Comparison of ENCODE assay signal across 8 cellular contexts in genomic region chr2:218368621-218369153, GRCh38. TPM values are rescaled to one million over a fixed set of nuclear protein-coding genes. Genes with fewer than 3 reads are reported as not detected.
DNase-seq lines count a peak whose midpoint lies in the region; ATAC-seq, FAIRE-seq and TF ChIP-seq lines count a peak whose summit lies in the region.

No MANE protein-coding gene starts in this region.

- H3K9me2 ChIP-seq in GM23248 (ENCODE audit: insufficient read depth) = no peaks in the 10 kb centered on the region

- no peaks in the 10 kb centered on the region for H3F3A ChIP-seq in GM23248 (ENCODE audit: insufficient read depth)

- CTCF ChIA-PET in A549 (lab: Yijun Ruan, JAX) = interaction anchor here (1.3 kb wide), 1 partner anchor 27 kb away, joined by 5 read pairs; no protein-coding TSS in a partner anchor

- H3K79me2 ChIP-seq in GM23248 (ENCODE audit: insufficient read depth) = no peaks in the 10 kb centered on the region

- DNase-seq in A549 (ENCODE audit: low read depth in 1 of 2, low spot score in 1 of 2) (no peak), GM23248 (peak; percentile 40), adrenal gland (peak in 2 of 7 donors; percentile 30 to 76), memory B cell (ENCODE audit: low spot score in 2 of 2) (no peak), amygdala (lab: John Stamatoyannopoulos, UW) (no peak), RCC 7860 (ENCODE audit: low spot score) (no peak), middle frontal gyrus (ENCODE audit: extremely low spot score, low spot score) (no peak)
- DNase-seq in activated CD8-positive, alpha-beta memory T cell treated with anti-CD3 and anti-CD28 coated beads for 24 hours = no peak

- 78% methylated on average over 24 of the region's 27 CpGs for WGBS in A549 (ENCODE audit: missing lambda C conversion rate)
- 30 to 38% methylated on average over 27 of the region's 27 CpGs for WGBS in GM23248 (ENCODE audit: low coverage in 1 of 2, low lambda C conversion rate in 2 of 2, missing lambda C conversion rate in 2 of 2), 2 experiments
- 43 to 52% (median 50%) methylated on average over 16 to 27 of the region's 27 CpGs for whole genome bisulfite sequencing in adrenal gland, 4 donors

- TF ChIP-seq EP300 in A549 (IDR thresholded peaks at IDR 0.05) = no peak

- in situ Hi-C loops in GM23248 (cut with MboI) = no loop called here

- H3K9me3 ChIP-seq in A549 (0 out of 3 replicates have a peak, but pooled peaks cover 7% of the 10 kb centered on the region), GM23248 (ENCODE audit: low read depth) (no peaks in the 10 kb centered on the region), adrenal gland (replicated peaks in 1 of 3) (no peaks in the 10 kb centered on the region)

- H3K9ac ChIP-seq in GM23248 = no peak overlapping the region

- peaks cover 17% of the 10 kb centered on the region for H3K4me1 Mint-ChIP-seq in memory B cell

- H3K27ac ChIP-seq in A549 (no peak overlapping the region; a peak in 1 of 6 replicates), GM23248 (no peak overlapping the region), adrenal gland (peak overlapping the region; percentile 15 to 94 (median 82))

- no peaks in the 10 kb centered on the region for H3K27me3 Mint-ChIP-seq in memory B cell

- H2AFZ ChIP-seq in GM23248 = peak overlapping the region; percentile 24; the same call in 1 of the 2 replicates

- intact Hi-C loops in adrenal gland (cut with DNase I) = no loop called here

- H3K4me1 ChIP-seq in A549 = 0 out of 3 replicates have a peak, but pooled peaks cover 3% of the 10 kb centered on the region
- H3K4me1 ChIP-seq in GM23248 (ENCODE audit: insufficient read depth) = no peaks in the 10 kb centered on the region
- H3K4me1 ChIP-seq in adrenal gland (replicated peaks in 1 of 2) = peaks cover 0 to 14% of the 10 kb centered on the region in 2 donors

- no peaks in the 10 kb centered on the region for H3K9me3 Mint-ChIP-seq in memory B cell

- H3K4me3 Mint-ChIP-seq in memory B cell = peak overlapping the region; percentile 81

- ATAC-seq in A549 (peak in 1 of 2 experiments; percentile 15; a peak in 2 of 6 replicates), memory B cell (ENCODE audit: low read depth) (no peak)

- H3K4me2 ChIP-seq in A549 (peak overlapping the region; percentile 91; the same call in 2 of the 3 replicates), GM23248 (ENCODE audit: unreplicated experiment) (no peak overlapping the region)

- H3K4me3 ChIP-seq in A549 = no peak overlapping the region
- H3K4me3 ChIP-seq in GM23248 = no peak overlapping the region
- no peak overlapping the region for H3K4me3 ChIP-seq in adrenal gland

- H3K27me3 ChIP-seq in GM23248 (replicated peaks; ENCODE audit: insufficient read depth) (0 out of 2 replicates have a peak, but pooled peaks cover 4% of the 10 kb centered on the region), adrenal gland (no peaks in the 10 kb centered on the region)

- TF ChIP-seq RAD21 in A549 (conservative IDR thresholded peaks at IDR 0.05 in 1 of 2, IDR thresholded peaks at IDR 0.05 in 1 of 2) = no peak

- H3K27ac Mint-ChIP-seq in memory B cell = no peak overlapping the region

- FAIRE-seq in A549 (lab: Jason Lieb, UNC) = no peak
- FAIRE-seq in RCC 7860 (lab: Jason Lieb, UNC) = no peak

- POLR2A ChIA-PET in A549 (lab: Yijun Ruan, JAX) = no interaction called here

- no peaks in the 10 kb centered on the region for H4K20me1 ChIP-seq in GM23248 (ENCODE audit: insufficient read depth)

- no peaks in the 10 kb centered on the region for H3K36me3 Mint-ChIP-seq in memory B cell

- TF ChIP-seq CTCF in A549 (IDR thresholded peaks at IDR 0.05) (no peak), adrenal gland (IDR thresholded peaks at IDR 0.05) (no peak)

- H3K36me3 ChIP-seq in GM23248 (ENCODE audit: low read depth) (no peaks in the 10 kb centered on the region), adrenal gland (replicated peaks in 1 of 2) (no peaks in the 10 kb centered on the region)

- no peak for TF ChIP-seq POLR2A in A549 (IDR thresholded peaks at IDR 0.05; ENCODE audit: low read length)
- no peak for TF ChIP-seq POLR2A in adrenal gland (IDR thresholded peaks at IDR 0.05)

TF ChIP-seq in A549, 52 proteins besides CTCF, POLR2A, EP300 and RAD21 (continues in another document):
- TF ChIP-seq CHD4 (IDR thresholded peaks at IDR 0.05; ENCODE audit: borderline replicate concordance) (no peak), HEYL (CRISPR knock-in tag; IDR thresholded peaks at IDR 0.05) (no peak), HOXB13 (CRISPR knock-in tag; IDR thresholded peaks at IDR 0.05; ENCODE audit: low read depth) (no peak), REST (IDR thresholded peaks at IDR 0.05) (no peak), MAZ (IDR thresholded peaks at IDR 0.05; ENCODE audit: borderline replicate concordance, low read depth, low read length) (no peak), ZSCAN20 (CRISPR knock-in tag; IDR thresholded peaks at IDR 0.05) (no peak), HOXB5 (CRISPR knock-in tag; IDR thresholded peaks at IDR 0.05) (no peak)
- TF ChIP-seq, protein P1, sequence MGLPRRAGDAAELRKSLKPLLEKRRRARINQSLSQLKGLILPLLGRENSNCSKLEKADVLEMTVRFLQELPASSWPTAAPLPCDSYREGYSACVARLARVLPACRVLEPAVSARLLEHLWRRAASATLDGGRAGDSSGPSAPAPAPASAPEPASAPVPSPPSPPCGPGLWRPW (IDR thresholded peaks at IDR 0.05) = no peak

RNA-seq across cellular contexts. Expression of gene CATIP, which starts 12.0 kb away (rescaled TPM):
- polyA plus RNA-seq in A549 (2011; rRNA removed) (0.17 and 0.41 TPM in 2 replicates), A549 (2017; fragmentation: RNase III; extraction: RNeasy Plus Mini Kit Qiagen cat#74134 plus additional on column Dnase treatment) (0.09 to 0.15 TPM in 2 of 3 replicates, not detected in the other), GM23248 (2016; fragmentation: Nextera tagmentation; extraction: Ambion mirVana) (not detected in 2 replicates), adrenal gland (1 to 10 TPM in 1 of 3 donors, under 1 TPM in 2; 0.11 to 2.4 (median 0.27) TPM)
- 0.14 and 0.20 TPM in 2 replicates for polyA plus RNA-seq in A549 (2012; cell fraction: cytosol; rRNA removed)
- 0.33 and 0.34 TPM in 2 replicates for polyA plus RNA-seq in A549 (2012; cell fraction: nucleus; rRNA removed)
- polyA minus RNA-seq in A549 (2011; rRNA and poly(A)+ RNA removed) = 1.9 and 2.0 TPM in 2 replicates
- total RNA-seq in GM23248 (2014; rRNA removed; shearing (Covaris generic)) = not detected in 2 replicates
- 1 to 10 TPM in 1 of 8 donors, under 1 TPM in 3, not detected in 4; 0.46 to 3.2 (median 0.57) TPM for total RNA-seq in adrenal gland

RNA-seq across cellular contexts. Expression of gene SLC11A1, which starts 13.4 kb away (rescaled TPM):
- polyA plus RNA-seq in A549 (2011; rRNA removed) (0.36 and 0.52 TPM in 2 replicates), A549 (2017; fragmentation: RNase III; extraction: RNeasy Plus Mini Kit Qiagen cat#74134 plus additional on column Dnase treatment) (0.11 to 0.18 TPM (median 0.14 TPM) in 3 replicates), GM23248 (2016; fragmentation: Nextera tagmentation; extraction: Ambion mirVana) (0.13 and 0.16 TPM in 2 replicates), adrenal gland (10 to 100 TPM in 2 of 3 donors, 1 to 10 TPM in 1; 6.3 to 89.9 (median 31.8) TPM)
- polyA plus RNA-seq in A549 (2012; cell fraction: cytosol; rRNA removed) = 0.21 and 0.22 TPM in 2 replicates
- polyA plus RNA-seq in A549 (2012; cell fraction: nucleus; rRNA removed) = 0.55 and 2.4 TPM in 2 replicates
- polyA minus RNA-seq in A549 (2011; rRNA and poly(A)+ RNA removed) = 1.2 and 1.5 TPM in 2 replicates
- total RNA-seq in GM23248 (2014; rRNA removed; shearing (Covaris generic)) = not detected in 2 replicates
- total RNA-seq in adrenal gland = 10 to 100 TPM in 7 of 8 donors, 1 to 10 TPM in 1; 6.2 to 83.6 (median 40.0) TPM

RNA-seq across cellular contexts. Expression of gene CTDSP1, which starts 31.0 kb away (rescaled TPM):
- polyA plus RNA-seq in A549 (2011; rRNA removed) (50.3 and 64.3 TPM in 2 replicates), A549 (2017; fragmentation: RNase III; extraction: RNeasy Plus Mini Kit Qiagen cat#74134 plus additional on column Dnase treatment) (34.6 to 42.8 TPM (median 39.5 TPM) in 3 replicates), GM23248 (2016; fragmentation: Nextera tagmentation; extraction: Ambion mirVana) (28.5 and 31.0 TPM in 2 replicates), adrenal gland (100 to 1,000 TPM in 1 of 3 donors, 10 to 100 TPM in 2; 34.0 to 119 (median 98.9) TPM)
- 80.1 and 110 TPM in 2 replicates for polyA plus RNA-seq in A549 (2012; cell fraction: cytosol; rRNA removed)
- 128 and 139 TPM in 2 replicates for polyA plus RNA-seq in A549 (2012; cell fraction: nucleus; rRNA removed)
- polyA minus RNA-seq in A549 (2011; rRNA and poly(A)+ RNA removed) = 110 and 115 TPM in 2 replicates
- total RNA-seq in GM23248 (2014; rRNA removed; shearing (Covaris generic)) = 82.7 and 119 TPM in 2 replicates
- total RNA-seq in adrenal gland = 100 to 1,000 TPM in 6 of 8 donors, 10 to 100 TPM in 2; 62.7 to 161 (median 124) TPM

RNA-seq across cellular contexts. Expression of gene VIL1, which starts 50.2 kb away (rescaled TPM):
- polyA plus RNA-seq in A549 (2011; rRNA removed) (2.3 and 3.7 TPM in 2 replicates), A549 (2017; fragmentation: RNase III; extraction: RNeasy Plus Mini Kit Qiagen cat#74134 plus additional on column Dnase treatment) (1.2 to 1.9 TPM (median 1.9 TPM) in 3 replicates), GM23248 (2016; fragmentation: Nextera tagmentation; extraction: Ambion mirVana) (not detected in 2 replicates), adrenal gland (under 1 TPM; 0.09 to 0.40 (median 0.10) TPM)
- polyA plus RNA-seq in A549 (2012; cell fraction: cytosol; rRNA removed) = 0.67 and 0.89 TPM in 2 replicates
- polyA plus RNA-seq in A549 (2012; cell fraction: nucleus; rRNA removed) = 1.2 and 1.9 TPM in 2 replicates
- 4.9 and 6.1 TPM in 2 replicates for polyA minus RNA-seq in A549 (2011; rRNA and poly(A)+ RNA removed)
- total RNA-seq in GM23248 (2014; rRNA removed; shearing (Covaris generic)) = not detected in 2 replicates
- under 1 TPM in 2 of 8 donors, not detected in 6; 0.47 to 0.53 TPM for total RNA-seq in adrenal gland

Comparison
In these comparisons a context has a peak if more than half of its experiments do, and no peak if none do; other contexts are left out.
1. H3K27ac ChIP-seq: peak in adrenal gland (5 of 5); none in A549 (0 of 2) and GM23248 (single experiment).